In genomic region chr21:34791776-34792503, GRCh38 we compare ENCODE assay signal across 23 cellular contexts.
DNase-seq lines count a peak whose midpoint lies in the region; ATAC-seq, FAIRE-seq and TF ChIP-seq lines count a peak whose summit lies in the region.
"Had no signal": no experiment of that assay in that cellular context is flagged by ENCODE, and none has a peak within 500 bp of the region (broad histone marks: within the 10 kb centered on the region; RNA-seq: fewer than 3 reads in every experiment).

No MANE protein-coding gene starts in this region.

- TF ChIP-seq POLR2A in HepG2 (IDR thresholded peaks at IDR 0.05; ENCODE audit: insufficient read depth in 1 of 2, low read depth in 2 of 2, low read length in 2 of 2): no peak

- H3K23me2 ChIP-seq in H9 (ENCODE audit: insufficient read length, low read depth, low read length, poor library complexity, severe bottlenecking): no peaks in the 10 kb centered on the region

- no peak overlapping the region for H4K8ac ChIP-seq in H9 (replicated peaks; ENCODE audit: insufficient read length, low read depth, low read length)

- H3K14ac ChIP-seq in H9 (ENCODE audit: insufficient read depth, low read length): no peak overlapping the region

- H2BK20ac ChIP-seq in H9 (ENCODE audit: low read depth, low read length, poor library complexity, severe bottlenecking): no peak overlapping the region

- no peaks in the 10 kb centered on the region for H3K4me1 ChIP-seq in H9 (ENCODE audit: insufficient read depth, low read length)
- peaks cover 67% of the 10 kb centered on the region for H3K4me1 ChIP-seq in HepG2 (ENCODE audit: insufficient read depth, low read length)
- peaks cover 15% of the 10 kb centered on the region for H3K4me1 ChIP-seq in upper lobe of right lung
- H3K4me1 ChIP-seq: HAP-1 had no signal

- H3K79me1 ChIP-seq in H9 (ENCODE audit: insufficient read depth, low read depth, low read length, poor library complexity, severe bottlenecking): no peaks in the 10 kb centered on the region

- CTCF ChIA-PET in WTC11 (lab: Charles Lee): no interaction called here
- CTCF ChIA-PET in HepG2 (lab: Yijun Ruan, JAX; ENCODE audit: low intra/inter-chr PET ratio, low total read pairs): no interaction called here

- H3K18ac ChIP-seq in H9 (ENCODE audit: insufficient read length, low read depth, low read length): no peak overlapping the region

- no peak for TF ChIP-seq CTCF in H9 (conservative IDR thresholded peaks at IDR 0.05)
- TF ChIP-seq CTCF in WTC11 (IDR thresholded peaks at IDR 0.05): no peak
- TF ChIP-seq CTCF in HepG2 (CRISPR knock-in tag; IDR thresholded peaks at IDR 0.05): no peak
- TF ChIP-seq CTCF in upper lobe of right lung (IDR thresholded peaks at IDR 0.05): no peak

- H3K23ac ChIP-seq in H9 (ENCODE audit: insufficient read length, low read depth, low read length): no peak overlapping the region

- H2BK120ac ChIP-seq in H9 (ENCODE audit: low read depth, low read length, poor library complexity, severe bottlenecking): no peak overlapping the region

- 0 out of 2 replicates have a peak, but pooled peaks have one; percentile 31 for ATAC-seq in WTC11
- no peak for ATAC-seq in HepG2
- peak; percentile 19 for ATAC-seq in upper lobe of right lung
- ATAC-seq in HG02798 (IDR thresholded peaks at IDR 0.05; ENCODE audit: poor library complexity, unreplicated experiment): no peak
- no peak for ATAC-seq in GM18520 (IDR thresholded peaks at IDR 0.05; ENCODE audit: unreplicated experiment)
- ATAC-seq: CD8-positive, alpha-beta T cell; PC-3 had no signal

- no peak overlapping the region for H4K91ac ChIP-seq in H9 (ENCODE audit: insufficient read length, low read depth, low read length)

- H4K20me1 ChIP-seq in H9 (ENCODE audit: control insufficient read depth, insufficient read depth, insufficient read length) (no peaks in the 10 kb centered on the region), HepG2 (ENCODE audit: insufficient read depth, low read length) (no peaks in the 10 kb centered on the region)

- H2BK5ac ChIP-seq in H9 (ENCODE audit: insufficient read length, low read length): no peak overlapping the region

- H3K56ac ChIP-seq in H9 (ENCODE audit: insufficient read length, low read depth, low read length): no peak overlapping the region

- no peak overlapping the region for H3K4me3 Mint-ChIP-seq in H9
- H3K4me3 Mint-ChIP-seq in WTC11: no peak overlapping the region
- H3K4me3 Mint-ChIP-seq: CD8-positive, alpha-beta T cell; HFFc6 had no signal

- H3K9ac ChIP-seq in H9 (ENCODE audit: extremely low read depth, insufficient read length, low read length): no peak overlapping the region
- no peak overlapping the region for H3K9ac ChIP-seq in HepG2 (ENCODE audit: insufficient read depth, low read depth, low read length)
- H3K9ac ChIP-seq: KMS-11 had no signal

- H2AFZ ChIP-seq in H9 (ENCODE audit: low read length): no peak overlapping the region
- no peak overlapping the region for H2AFZ ChIP-seq in HepG2 (ENCODE audit: low read length)

- DNase-seq in H9 (peak; percentile 43), WTC11 (ENCODE audit: low spot score) (no peak), HepG2 (ENCODE audit: low spot score) (no peak), upper lobe of right lung (peak; percentile 59), amygdala (lab: John Stamatoyannopoulos, UW) (no peak)
- DNase-seq: C1 segment of cervical spinal cord; Caco-2; CD8-positive, alpha-beta T cell; GF-D8; HFFc6; IMR-90; MM.1S; NCI-H2029; NCI-H526; NCI-H82; NK-92 treated with Interleukin-12 subunit alpha and Interleukin-12 subunit beta, amount 100 ng/mL, for 24 hours had no signal

- H3T11ph ChIP-seq in H9 (ENCODE audit: low read length): no peak overlapping the region

- H3K4me1 Mint-ChIP-seq in H9: peaks cover 19 to 21% of the 10 kb centered on the region in 2 experiments
- peaks cover 14% of the 10 kb centered on the region for H3K4me1 Mint-ChIP-seq in WTC11

- H3K27me3 Mint-ChIP-seq in H9 (ENCODE audit: low read depth): peaks cover 5% of the 10 kb centered on the region
- no peaks in the 10 kb centered on the region for H3K27me3 Mint-ChIP-seq in WTC11 (ENCODE audit: low read depth)

- H3K4me3 ChIP-seq in HepG2 (replicated peaks in 1 of 3; ENCODE audit: insufficient read depth in 1 of 3, low read depth in 2 of 3, low read length in 3 of 3) (no peak overlapping the region), upper lobe of right lung (no peak overlapping the region)
- H3K4me3 ChIP-seq: HAP-1 had no signal

- H3K9me3 ChIP-seq in H9 (ENCODE audit: control insufficient read depth, low read depth, low read length) (no peaks in the 10 kb centered on the region), HepG2 (ENCODE audit: low read length) (no peaks in the 10 kb centered on the region), upper lobe of right lung (no peaks in the 10 kb centered on the region)
- H3K9me3 ChIP-seq: Caco-2, HAP-1 had no signal

- H2AK5ac ChIP-seq in H9 (ENCODE audit: insufficient read length, low read length): no peak overlapping the region

- H3K4me2 ChIP-seq in H9 (ENCODE audit: insufficient read depth, insufficient read length, low read length) (no peak overlapping the region), HepG2 (ENCODE audit: low read depth, low read length) (no peak overlapping the region)
- H3K4me2 ChIP-seq: KMS-11 had no signal

- H3K79me2 ChIP-seq in H9 (ENCODE audit: insufficient read depth, low read length) (no peaks in the 10 kb centered on the region), HepG2 (ENCODE audit: insufficient read depth, low read length) (no peaks in the 10 kb centered on the region)

- H3K27me3 ChIP-seq in H9 (ENCODE audit: insufficient read depth, low read length) (no peaks in the 10 kb centered on the region), HepG2 (ENCODE audit: control insufficient read depth in 1 of 2, insufficient read depth in 2 of 2, low read length in 2 of 2) (no peaks in the 10 kb centered on the region), upper lobe of right lung (no peaks in the 10 kb centered on the region)

- H3K27ac ChIP-seq in H9 (ENCODE audit: insufficient read length, low read depth, low read length) (no peak overlapping the region), HepG2 (ENCODE audit: extremely low read length, insufficient read depth, low read length) (no peak overlapping the region), upper lobe of right lung (no peak overlapping the region)
- H3K27ac ChIP-seq: KMS-11 had no signal

- no peak overlapping the region for H4K5ac ChIP-seq in H9 (ENCODE audit: insufficient read length, low read depth, low read length)

- POLR2A ChIA-PET in WTC11 (lab: Charles Lee) (no interaction called here), HepG2 (lab: Yijun Ruan, JAX) (no interaction called here)

- in situ Hi-C loops in HepG2 (cut with HindIII; ENCODE audit: extremely low pct_ligation_motif_present, low pct_unique_long_range_greater_than_20kb): no loop called here

- FAIRE-seq in HepG2 (lab: Jason Lieb, UNC): no peak
- FAIRE-seq: GM12891, GM19239 had no signal

- H3K27ac Mint-ChIP-seq in H9 (no peak overlapping the region), WTC11 (no peak overlapping the region)
- H3K27ac Mint-ChIP-seq: CD8-positive, alpha-beta T cell; HFFc6 had no signal

- H2BK12ac ChIP-seq in H9 (ENCODE audit: insufficient read length, low read depth, low read length): no peak overlapping the region

- H3K4ac ChIP-seq in H9 (ENCODE audit: low read depth, low read length): no peak overlapping the region

- TF ChIP-seq RAD21 in HepG2 (CRISPR knock-in tag; IDR thresholded peaks at IDR 0.05): no peak

- H3K36me3 Mint-ChIP-seq in H9 (ENCODE audit: insufficient read depth in 1 of 3, low read depth in 3 of 3): no peaks in the 10 kb centered on the region
- H3K36me3 Mint-ChIP-seq in WTC11: no peaks in the 10 kb centered on the region

- no CpG with 5 or more reads among the region's 84 CpGs for WGBS in H9 (ENCODE audit: extremely low coverage, insufficient read length, low lambda C conversion rate)
- WGBS in HepG2 (ENCODE audit: low lambda C conversion rate): 97% methylated on average over 63 of the region's 84 CpGs

- no peaks in the 10 kb centered on the region for H3K9me3 Mint-ChIP-seq in H9
- no peaks in the 10 kb centered on the region for H3K9me3 Mint-ChIP-seq in WTC11
- H3K9me3 Mint-ChIP-seq: CD8-positive, alpha-beta T cell; HFFc6 had no signal

- peaks cover 2 to 4% of the 10 kb centered on the region in 2 experiments; a peak in 2 of 5 replicates for H3K36me3 ChIP-seq in HepG2 (replicated peaks in 1 of 2; ENCODE audit: control insufficient read depth in 1 of 2, insufficient read depth in 2 of 2, low read length in 2 of 2)
- H3K36me3 ChIP-seq in upper lobe of right lung: peaks cover 47% of the 10 kb centered on the region

- intact Hi-C loops in HepG2 (cut with micrococcal nuclease; ENCODE audit: unreplicated experiment): no loop called here
- intact Hi-C loops in upper lobe of right lung (cut with DNase I): no loop called here

- TF ChIP-seq EP300 in HepG2 (IDR thresholded peaks at IDR 0.05; ENCODE audit: low read depth in 2 of 2, low read length in 2 of 2) (no peak), HepG2 (CRISPR knock-in tag; IDR thresholded peaks at IDR 0.05; ENCODE audit: borderline replicate concordance) (no peak)

- H2BK15ac ChIP-seq in H9 (ENCODE audit: low read depth, low read length): no peak overlapping the region; the same call in 1 of the 2 replicates

- no TSS peak for BruUV-seq in HepG2 (replicated peaks; lab: Mats Ljungman, UMichigan)

TF ChIP-seq in WTC11, 78 proteins besides CTCF, POLR2A, EP300 and RAD21:
- TF ChIP-seq USF2 (CRISPR knock-in tag; IDR thresholded peaks at IDR 0.05) (no peak), TP53 (CRISPR knock-in tag; IDR thresholded peaks at IDR 0.05) (no peak)

TF ChIP-seq in HepG2, 621 proteins besides CTCF, POLR2A, EP300 and RAD21:
- TF ChIP-seq AGO2 (optimal IDR thresholded peaks at IDR 0.05; ENCODE audit: low read depth, low read length) (peak; percentile 82), ZNF446 (CRISPR knock-in tag; IDR thresholded peaks at IDR 0.05) (no peak)

Comparison
In these comparisons a context has a peak if more than half of its experiments do, and no peak if none do; other contexts are left out.
1. DNase-seq: peak in H9 (single experiment) and upper lobe of right lung (single experiment); none in WTC11 (single experiment), HepG2 (single experiment) and amygdala (0 of 56).
2. ATAC-seq: peak in WTC11 (single experiment) and upper lobe of right lung (single experiment); none in HepG2 (single experiment), HG02798 (single experiment) and GM18520 (single experiment).